Comparison of ENCODE assay signal across 8 cellular contexts in genomic region chr9:85740821-85741111, GRCh38. TPM values are rescaled to one million over a fixed set of nuclear protein-coding genes. Genes with fewer than 3 reads are reported as not detected.
DNase-seq lines count a peak whose midpoint lies in the region; ATAC-seq and TF ChIP-seq lines count a peak whose summit lies in the region.

No MANE protein-coding gene starts in this region.

- no peaks in the 10 kb centered on the region for H3K9me3 Mint-ChIP-seq in T-cell

- peak overlapping the region; percentile 92 to 98 for H3K27ac Mint-ChIP-seq in T-cell

- H3K9me2 ChIP-seq in HCT116 (ENCODE audit: insufficient read depth), result no peaks in the 10 kb centered on the region

- DNase-seq in AG10803 (ENCODE audit: low read depth) (no peak), HCT116 (ENCODE audit: low read depth, low spot score) (no peak), T-cell (peak in 2 of 34 experiments; percentile 42 to 58), fibroblast of gingiva (ENCODE audit: low read depth) (peak; percentile 18), ovary (no peak), GOT3 (lab: John Stamatoyannopoulos, UW) (no peak), omental fat pad (ENCODE audit: low spot score) (no peak)

- H3K9ac ChIP-seq in HCT116 (ENCODE audit: low read length), result peak overlapping the region; percentile 77

- POLR2A ChIA-PET in HCT116 (lab: Charles Lee) (no interaction called here), T-cell (lab: Charles Lee) (interaction anchor here in 1 of 2 donors (0.8 to 1.8 kb wide), 4 partner anchors 13 to 1803 kb away, joined by 3 to 9 read pairs (median 4); partner anchors contain the start of gene ISCA1)

- RAD21 ChIA-PET in HCT116 (lab: Charles Lee; ENCODE audit: low non-redundant PET in 1 of 2, low total read pairs in 2 of 2, uncharacterized antibody in 2 of 2, unreplicated experiment in 2 of 2), result interaction anchor here in 1 of 2 experiments (0.7 kb wide), 1 partner anchor 41 kb away, joined by 3 read pairs; no protein-coding TSS in a partner anchor

- peaks cover 38 to 44% (median 44%) of the 10 kb centered on the region in 3 donors for H3K4me1 Mint-ChIP-seq in T-cell

- no peaks in the 10 kb centered on the region for H3K36me3 ChIP-seq in HCT116 (ENCODE audit: control insufficient read depth in 1 of 2, insufficient read depth in 2 of 2, low read length in 2 of 2)
- no peaks in the 10 kb centered on the region for H3K36me3 ChIP-seq in ovary

- WGBS in ovary, 3 donors, result 7 to 9% (median 8%) methylated on average over 9 of the region's 9 CpGs

- peak overlapping the region; percentile 91 to 95 (median 94) for H3K4me3 Mint-ChIP-seq in T-cell

- H3K27ac ChIP-seq in HCT116 (ENCODE audit: low read depth, low read length) (peak overlapping the region; percentile 60; the same call in 1 of the 2 replicates), ovary (peak overlapping the region in 1 of 2 donors; percentile 57)

- no peaks in the 10 kb centered on the region for H4K20me1 ChIP-seq in HCT116 (ENCODE audit: insufficient read depth)

- peak overlapping the region; percentile 84 for H3K4me2 ChIP-seq in HCT116 (ENCODE audit: low read length)

- CTCF ChIA-PET in HCT116 (lab: Charles Lee), result interaction anchor here (1.4 kb wide), 1 partner anchor 43 kb away, joined by 4 read pairs; no protein-coding TSS in a partner anchor
- CTCF ChIA-PET in T-cell (lab: Charles Lee), result interaction anchor here in 1 of 2 donors (1.9 to 2.1 kb wide), 2 partner anchors 12 to 43 kb away, joined by 6 to 11 read pairs; no protein-coding TSS in a partner anchor

- H3K4me1 ChIP-seq in HCT116 (ENCODE audit: control insufficient read depth in 1 of 2, insufficient read depth in 2 of 2, low read length in 2 of 2) (peaks cover 17 to 32% of the 10 kb centered on the region in 2 experiments), ovary (ENCODE audit: insufficient read depth) (no peaks in the 10 kb centered on the region)

- no peaks in the 10 kb centered on the region for H3K27me3 Mint-ChIP-seq in T-cell

- no peak for TF ChIP-seq RAD21 in HCT116 (IDR thresholded peaks at IDR 0.05; ENCODE audit: low read depth)

- BruUV-seq in HCT116 (replicated peaks; lab: Mats Ljungman, UMichigan), result no TSS peak

- ATAC-seq in HCT116, result no peak
- no peak for ATAC-seq in T-cell (replicated peaks in 1 of 4)
- no peak for ATAC-seq in GM18517 (IDR thresholded peaks at IDR 0.05; ENCODE audit: unreplicated experiment)
- no peak for ATAC-seq in omental fat pad (ENCODE audit: low FRiP score)

- TF ChIP-seq POLR2A in HCT116 (IDR thresholded peaks at IDR 0.05; ENCODE audit: borderline replicate concordance, extremely low read depth, insufficient read depth, insufficient read length) (no peak), ovary (IDR thresholded peaks at IDR 0.05) (no peak)

- H3K9me3 ChIP-seq in HCT116 (ENCODE audit: control insufficient read depth in 1 of 2, insufficient read depth in 1 of 2, low read depth in 1 of 2, low read length in 2 of 2), result no peaks in the 10 kb centered on the region
- H3K9me3 ChIP-seq in ovary, result no peaks in the 10 kb centered on the region

- H2AFZ ChIP-seq in HCT116 (ENCODE audit: low read depth, low read length, poor library complexity, severe bottlenecking), result no peak overlapping the region

- H3K36me3 Mint-ChIP-seq in T-cell, result no peaks in the 10 kb centered on the region

- H3K4me3 ChIP-seq in AG10803 (ENCODE audit: low read length) (peak overlapping the region; percentile 88), HCT116 (replicated peaks in 1 of 2; ENCODE audit: low read depth in 1 of 2, low read length in 2 of 2) (peak overlapping the region; percentile 74 to 81), ovary (peak overlapping the region; percentile 76)

- TF ChIP-seq CTCF in AG10803 (conservative IDR thresholded peaks at IDR 0.05; ENCODE audit: low read length), result no peak
- no peak for TF ChIP-seq CTCF in HCT116 (IDR thresholded peaks at IDR 0.05 in 2 of 3, conservative IDR thresholded peaks at IDR 0.05 in 1 of 3; ENCODE audit: borderline replicate concordance in 1 of 3, insufficient read depth in 1 of 3, low read depth in 2 of 3, low read length in 2 of 3)
- TF ChIP-seq CTCF in ovary (IDR thresholded peaks at IDR 0.05), result no peak
- TF ChIP-seq CTCF in omental fat pad (IDR thresholded peaks at IDR 0.05), result no peak

- intact Hi-C loops in HCT116 (cut with micrococcal nuclease) (no loop called here), ovary (cut with DNase I) (no loop called here)

- no peak for TF ChIP-seq EP300 in ovary (IDR thresholded peaks at IDR 0.05)

- peaks cover 7% of the 10 kb centered on the region; the same call in 1 of the 2 replicates for H3K27me3 ChIP-seq in HCT116 (ENCODE audit: insufficient read depth, low read length)
- no peaks in the 10 kb centered on the region for H3K27me3 ChIP-seq in ovary

- peaks cover 47% of the 10 kb centered on the region for H3K79me2 ChIP-seq in HCT116 (ENCODE audit: insufficient read depth, low read length)

TF ChIP-seq in HCT116, 20 proteins besides CTCF, POLR2A, EP300 and RAD21:
- TF ChIP-seq SP1 (IDR thresholded peaks at IDR 0.05; ENCODE audit: low read depth) (no peak), ELF1 (IDR thresholded peaks at IDR 0.05; ENCODE audit: borderline replicate concordance, low read depth) (no peak), EZH2 (IDR thresholded peaks at IDR 0.05) (no peak), SRF (IDR thresholded peaks at IDR 0.05; ENCODE audit: low read depth) (no peak), FOSL1 (IDR thresholded peaks at IDR 0.05; ENCODE audit: low read depth) (no peak), ATF3 (IDR thresholded peaks at IDR 0.05) (no peak), EGR1 (IDR thresholded peaks at IDR 0.05; ENCODE audit: low read depth) (no peak), ZNF274 (IDR thresholded peaks at IDR 0.05; ENCODE audit: low read depth, low read length) (no peak), ZFX (IDR thresholded peaks at IDR 0.05) (no peak), MAX (IDR thresholded peaks at IDR 0.05) (no peak), TCF7L2 (IDR thresholded peaks at IDR 0.05; ENCODE audit: borderline replicate concordance, extremely low read depth, insufficient read depth, insufficient read length) (no peak), REST (IDR thresholded peaks at IDR 0.05; ENCODE audit: low read depth) (no peak), EZH2phosphoT487 (IDR thresholded peaks at IDR 0.05; ENCODE audit: borderline replicate concordance) (no peak), YY1 (IDR thresholded peaks at IDR 0.05; ENCODE audit: extremely low read depth, insufficient replicate concordance, low read depth, low read length) (no peak), SIN3A (IDR thresholded peaks at IDR 0.05; ENCODE audit: low read depth) (no peak), ZBTB33 (IDR thresholded peaks at IDR 0.05; ENCODE audit: extremely low read depth, insufficient replicate concordance, low read length) (no peak), CEBPB (IDR thresholded peaks at IDR 0.05; ENCODE audit: low read depth) (no peak), JUND (IDR thresholded peaks at IDR 0.05) (no peak)

RNA-seq across cellular contexts. Expression of gene AGTPBP1, which starts 1.0 kb away (rescaled TPM):
- total RNA-seq in HCT116 (2021; ENCODE audit: unreplicated experiment) (17.4 TPM), T-cell (10 to 100 TPM; 46.2 to 66.7 (median 52.2) TPM), ovary (10 to 100 TPM in 6 of 7 donors, 1 to 10 TPM in 1; 8.0 to 17.3 (median 12.8) TPM), omental fat pad (10 to 100 TPM; 20.3 to 29.8 (median 22.3) TPM)
- polyA plus RNA-seq in HCT116 (2012), result 5.3 and 7.1 TPM in 2 replicates
- 1 to 10 TPM; 3.7 to 7.6 TPM for polyA plus RNA-seq in ovary
